Comparison of ENCODE assay signal across 10 cellular contexts in the genomic region with DNA sequence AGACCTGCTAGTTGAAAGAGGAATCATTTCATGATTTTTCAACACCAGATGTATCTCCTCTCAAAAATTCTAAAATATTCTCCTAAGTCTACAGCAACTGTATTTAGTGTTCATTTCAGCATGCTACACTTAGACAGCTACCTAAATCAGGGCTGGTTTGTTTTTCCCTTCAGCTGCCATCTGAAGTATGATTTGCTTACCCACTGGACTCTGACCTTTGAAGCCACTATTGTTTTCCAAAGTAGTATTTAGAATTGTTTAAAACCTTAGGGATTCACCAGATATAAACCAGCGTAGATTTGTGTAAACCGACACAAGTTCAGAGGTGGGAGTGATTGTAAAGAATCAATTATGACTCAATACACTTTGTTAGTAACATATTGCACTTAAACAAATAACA.
"Had no signal": no experiment of that assay in that cellular context is flagged by ENCODE, and none has a peak within 500 bp of the region (broad histone marks: within the 10 kb centered on the region; RNA-seq: fewer than 3 reads in every experiment).

No MANE protein-coding gene starts in this region.

- DNase-seq: HFFc6, IMR-90, KG1 had no signal

- ATAC-seq: GM23338, HCT116, K562 had no signal

- H3K9me3 ChIP-seq: HAP-1 had no signal

- H3K4me3 ChIP-seq: GM23338, HAP-1, K562 had no signal

- H2AFZ ChIP-seq: GM23338 had no signal

- H3K36me3 ChIP-seq: HAP-1 had no signal

- H3K27ac ChIP-seq: HL-60 had no signal

- H3K4me2 ChIP-seq: GM23338 had no signal

- FAIRE-seq: H1, H54, K562 had no signal

- H3K4me1 ChIP-seq: HAP-1 had no signal
